Comparison of ENCODE assay signal across 12 cellular contexts in genomic region chr7:44604941-44605340, GRCh38. TPM values are rescaled to one million over a fixed set of nuclear protein-coding genes. Genes with fewer than 3 reads are reported as not detected.
DNase-seq lines count a peak whose midpoint lies in the region; ATAC-seq and TF ChIP-seq lines count a peak whose summit lies in the region.
"Had no signal": no experiment of that assay in that cellular context is flagged by ENCODE, and none has a peak within 500 bp of the region (broad histone marks: within the 10 kb centered on the region; RNA-seq: fewer than 3 reads in every experiment).

No MANE protein-coding gene starts in this region.

- no peak overlapping the region for H3K9ac ChIP-seq in HCT116 (ENCODE audit: low read length)

- no peak for DNase-seq in activated CD4-positive, alpha-beta T cell treated with anti-CD3 and anti-CD28 coated beads for 36 hours
- DNase-seq in activated CD4-positive, alpha-beta T cell treated with anti-CD3 and anti-CD28 coated beads, Interleukin-2, amount 50 U/mL, for 1 hour, result no peak
- no peak for DNase-seq in HCT116 (ENCODE audit: low read depth, low spot score)
- no peak for DNase-seq in nephron progenitor cell
- DNase-seq: Karpas-422, NCI-H2081, nucleus accumbens, SHP77 treated with DMSO at 0.1 percent for 48 hours had no signal

- TF ChIP-seq CTCF in HCT116 (IDR thresholded peaks at IDR 0.05 in 2 of 3, conservative IDR thresholded peaks at IDR 0.05 in 1 of 3; ENCODE audit: borderline replicate concordance in 1 of 3, insufficient read depth in 1 of 3, low read depth in 2 of 3, low read length in 2 of 3) (no peak), nephron progenitor cell (IDR thresholded peaks at IDR 0.05) (no peak)

- H3K27ac ChIP-seq in HCT116 (ENCODE audit: low read depth, low read length), result no peak overlapping the region

- BruUV-seq in HCT116 (replicated peaks; lab: Mats Ljungman, UMichigan), result no TSS peak

- no peaks in the 10 kb centered on the region for H3K9me3 ChIP-seq in HCT116 (ENCODE audit: control insufficient read depth in 1 of 2, insufficient read depth in 1 of 2, low read depth in 1 of 2, low read length in 2 of 2)

- intact Hi-C loops in activated CD4-positive, alpha-beta T cell treated with anti-CD3 and anti-CD28 coated beads for 36 hours (cut with DNase I, micrococcal nuclease), result no loop called here
- intact Hi-C loops in HCT116 (cut with micrococcal nuclease), result loop anchor here (5.0 kb wide), 1 partner anchor 142 kb away; the partner anchor contains the start of gene ZMIZ2

- H3K27me3 ChIP-seq in HCT116 (ENCODE audit: insufficient read depth, low read length), result no peaks in the 10 kb centered on the region

- TF ChIP-seq POLR2A in HCT116 (IDR thresholded peaks at IDR 0.05; ENCODE audit: borderline replicate concordance, extremely low read depth, insufficient read depth, insufficient read length), result no peak

- H3K4me2 ChIP-seq in HCT116 (ENCODE audit: low read length), result peak overlapping the region; percentile 72

- peaks cover 17 to 32% of the 10 kb centered on the region in 2 experiments for H3K4me1 ChIP-seq in HCT116 (ENCODE audit: control insufficient read depth in 1 of 2, insufficient read depth in 2 of 2, low read length in 2 of 2)

- no peaks in the 10 kb centered on the region for H4K20me1 ChIP-seq in HCT116 (ENCODE audit: insufficient read depth)

- peaks cover 30% of the 10 kb centered on the region for H3K4me1 Mint-ChIP-seq in activated CD4-positive, alpha-beta T cell treated with anti-CD3 and anti-CD28 coated beads for 36 hours
- peaks cover 31% of the 10 kb centered on the region for H3K4me1 Mint-ChIP-seq in activated naive CD8-positive, alpha-beta T cell (ENCODE audit: low read depth)
- peaks cover 32% of the 10 kb centered on the region for H3K4me1 Mint-ChIP-seq in nephron progenitor cell

- ATAC-seq in activated CD4-positive, alpha-beta T cell treated with anti-CD3 and anti-CD28 coated beads for 36 hours, result no peak
- no peak for ATAC-seq in HCT116
- no peak for ATAC-seq in HG03520 (IDR thresholded peaks at IDR 0.05; ENCODE audit: unreplicated experiment)
- no peak for ATAC-seq in GM21526 (IDR thresholded peaks at IDR 0.05; ENCODE audit: low FRiP score, unreplicated experiment)
- ATAC-seq in GM21723 (IDR thresholded peaks at IDR 0.05; ENCODE audit: unreplicated experiment), result no peak

- no peak overlapping the region for H3K27ac Mint-ChIP-seq in activated CD4-positive, alpha-beta T cell treated with anti-CD3 and anti-CD28 coated beads for 36 hours
- H3K27ac Mint-ChIP-seq in activated naive CD8-positive, alpha-beta T cell, result no peak overlapping the region
- no peak overlapping the region for H3K27ac Mint-ChIP-seq in nephron progenitor cell

- peaks cover 30% of the 10 kb centered on the region for H3K79me2 ChIP-seq in HCT116 (ENCODE audit: insufficient read depth, low read length)

- TF ChIP-seq RAD21 in HCT116 (IDR thresholded peaks at IDR 0.05; ENCODE audit: low read depth), result no peak

- peak overlapping the region; percentile 92 for H3K4me3 Mint-ChIP-seq in activated CD4-positive, alpha-beta T cell treated with anti-CD3 and anti-CD28 coated beads for 36 hours
- peak overlapping the region; percentile 66 for H3K4me3 Mint-ChIP-seq in activated naive CD8-positive, alpha-beta T cell
- H3K4me3 Mint-ChIP-seq in nephron progenitor cell, result peak overlapping the region; percentile 95

- H3K4me3 ChIP-seq in HCT116 (replicated peaks in 1 of 2; ENCODE audit: low read depth in 1 of 2, low read length in 2 of 2), result no peak overlapping the region

- CTCF ChIA-PET in activated CD4-positive, alpha-beta T cell treated with anti-CD3 and anti-CD28 coated beads for 36 hours (lab: Charles Lee), result interaction anchor here (0.6 to 1.0 kb wide), 2 partner anchors 115 to 404 kb away, joined by 3 to 4 read pairs; partner anchors contain the start of gene YKT6
- CTCF ChIA-PET in HCT116 (lab: Charles Lee), result interaction anchor here (1.1 kb wide), 1 partner anchor 243 kb away, joined by 4 read pairs; the partner anchor contains the start of gene H2AZ2

- POLR2A ChIA-PET in activated CD4-positive, alpha-beta T cell treated with anti-CD3 and anti-CD28 coated beads for 36 hours (lab: Charles Lee), result no interaction called here
- POLR2A ChIA-PET in HCT116 (lab: Charles Lee), result interaction anchor here (0.6 to 1.5 kb wide), 2 partner anchors 14 to 368 kb away, joined by 3 read pairs; no protein-coding TSS in a partner anchor

- no peaks in the 10 kb centered on the region for H3K27me3 Mint-ChIP-seq in activated CD4-positive, alpha-beta T cell treated with anti-CD3 and anti-CD28 coated beads for 36 hours
- no peaks in the 10 kb centered on the region for H3K27me3 Mint-ChIP-seq in activated naive CD8-positive, alpha-beta T cell
- H3K27me3 Mint-ChIP-seq in nephron progenitor cell (ENCODE audit: low read depth, poor library complexity), result peaks cover 44% of the 10 kb centered on the region

- H3K36me3 ChIP-seq in HCT116 (ENCODE audit: control insufficient read depth in 1 of 2, insufficient read depth in 2 of 2, low read length in 2 of 2), result no peaks in the 10 kb centered on the region

- no peak overlapping the region for H2AFZ ChIP-seq in HCT116 (ENCODE audit: low read depth, low read length, poor library complexity, severe bottlenecking)

- RAD21 ChIA-PET in HCT116 (lab: Charles Lee; ENCODE audit: low non-redundant PET in 1 of 2, low total read pairs in 2 of 2, uncharacterized antibody in 2 of 2, unreplicated experiment in 2 of 2), result no interaction called here

- H3K9me3 Mint-ChIP-seq in activated CD4-positive, alpha-beta T cell treated with anti-CD3 and anti-CD28 coated beads for 36 hours (ENCODE audit: low read depth), result no peaks in the 10 kb centered on the region
- H3K9me3 Mint-ChIP-seq in activated naive CD8-positive, alpha-beta T cell (ENCODE audit: low read depth), result no peaks in the 10 kb centered on the region
- H3K9me3 Mint-ChIP-seq in nephron progenitor cell, result no peaks in the 10 kb centered on the region

- H3K9me2 ChIP-seq in HCT116 (ENCODE audit: insufficient read depth), result no peaks in the 10 kb centered on the region

- peaks cover 14% of the 10 kb centered on the region for H3K36me3 Mint-ChIP-seq in activated CD4-positive, alpha-beta T cell treated with anti-CD3 and anti-CD28 coated beads for 36 hours (ENCODE audit: low read depth)
- peaks cover 2% of the 10 kb centered on the region for H3K36me3 Mint-ChIP-seq in activated naive CD8-positive, alpha-beta T cell
- peaks cover 16% of the 10 kb centered on the region for H3K36me3 Mint-ChIP-seq in nephron progenitor cell (ENCODE audit: low read depth)

TF ChIP-seq in HCT116, 20 proteins besides CTCF, POLR2A, EP300 and RAD21 (continues in another document):
- no peak for TF ChIP-seq YY1 (IDR thresholded peaks at IDR 0.05; ENCODE audit: extremely low read depth, insufficient replicate concordance, low read depth, low read length)
- no peak for TF ChIP-seq SIN3A (IDR thresholded peaks at IDR 0.05; ENCODE audit: low read depth)
- TF ChIP-seq REST (IDR thresholded peaks at IDR 0.05; ENCODE audit: low read depth), result no peak
- TF ChIP-seq POLR2AphosphoS5 (IDR thresholded peaks at IDR 0.05; ENCODE audit: low read depth, low read length), result no peak
- no peak for TF ChIP-seq ZBTB33 (IDR thresholded peaks at IDR 0.05; ENCODE audit: extremely low read depth, insufficient replicate concordance, low read length)

RNA-seq across cellular contexts. Expression of gene OGDH, which starts 1.5 kb away (rescaled TPM):
- 10 to 100 TPM; 80.3 to 90.1 TPM for total RNA-seq in activated CD4-positive, alpha-beta T cell treated with anti-CD3 and anti-CD28 coated beads for 36 hours
- 69.1 TPM for total RNA-seq in HCT116 (2021; ENCODE audit: unreplicated experiment)
- polyA plus RNA-seq in HCT116 (2012), result 58.9 and 60.7 TPM in 2 replicates

RNA-seq across cellular contexts. Expression of gene TMED4, which starts 22.9 kb away (rescaled TPM):
- total RNA-seq in activated CD4-positive, alpha-beta T cell treated with anti-CD3 and anti-CD28 coated beads for 36 hours, result 10 to 100 TPM; 71.6 to 73.0 TPM
- 67.3 TPM for total RNA-seq in HCT116 (2021; ENCODE audit: unreplicated experiment)
- 71.0 and 78.4 TPM in 2 replicates for polyA plus RNA-seq in HCT116 (2012)

RNA-seq across cellular contexts. Expression of gene DDX56, which starts 31.2 kb away (rescaled TPM):
- total RNA-seq in activated CD4-positive, alpha-beta T cell treated with anti-CD3 and anti-CD28 coated beads for 36 hours, result 100 to 1,000 TPM in 1 of 2 experiments, 10 to 100 TPM in 1; 98.5 to 104 TPM
- total RNA-seq in HCT116 (2021; ENCODE audit: unreplicated experiment), result 119 TPM
- 75.8 and 99.0 TPM in 2 replicates for polyA plus RNA-seq in HCT116 (2012)
